In the genomic region with DNA sequence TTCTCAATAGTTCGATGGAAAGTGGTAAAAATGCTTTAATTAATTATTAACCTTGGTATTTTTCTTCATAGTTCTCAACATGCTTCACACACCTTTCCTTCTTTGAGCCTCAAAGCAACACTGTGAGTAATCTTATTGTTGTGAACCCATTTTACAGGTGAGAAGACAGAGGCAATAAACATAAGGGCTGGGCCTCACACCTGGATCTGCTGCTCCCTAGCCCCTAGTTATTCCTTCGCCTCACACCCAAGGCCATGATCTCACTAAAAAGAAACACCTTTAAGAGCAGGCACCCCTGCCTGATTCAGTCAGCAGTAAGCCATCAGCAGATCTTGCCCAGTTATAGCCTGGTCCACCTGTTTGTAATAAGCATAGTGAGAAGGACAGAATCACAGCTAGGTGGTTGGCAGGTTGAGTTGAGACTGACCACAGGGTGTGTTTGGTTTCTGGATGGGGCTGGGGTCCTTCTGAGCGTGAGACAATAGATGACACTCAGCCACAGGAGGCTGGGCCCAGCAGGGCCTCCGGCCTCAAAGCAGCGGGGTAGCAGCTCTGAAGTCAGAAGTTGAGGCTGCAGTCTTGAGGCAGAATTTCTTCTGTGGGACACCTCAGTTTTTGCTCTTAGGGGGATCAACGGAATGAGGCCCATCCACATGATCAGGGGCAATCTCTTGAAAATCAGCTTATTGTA, we compare ENCODE assay signal across 14 cellular contexts.
DNase-seq lines count a peak whose midpoint lies in the region; ATAC-seq, FAIRE-seq and TF ChIP-seq lines count a peak whose summit lies in the region.
"Had no signal": no experiment of that assay in that cellular context is flagged by ENCODE, and none has a peak within 500 bp of the region (broad histone marks: within the 10 kb centered on the region; RNA-seq: fewer than 3 reads in every experiment).

No MANE protein-coding gene starts in this region.

- H3K4me3 ChIP-seq in heart right ventricle, result peak overlapping the region in 1 of 10 donors; percentile 8
- no peak overlapping the region for H3K4me3 ChIP-seq in K562
- H3K4me3 ChIP-seq in aorta (ENCODE audit: low read length in 2 of 2), result no peak overlapping the region
- no peak overlapping the region for H3K4me3 ChIP-seq in upper lobe of right lung
- H3K4me3 ChIP-seq: PC-9 had no signal

- whole genome bisulfite sequencing in heart right ventricle, 2 donors, result 94% methylated on average over 6 of the region's 6 CpGs
- 1% methylated on average over 6 of the region's 6 CpGs for WGBS in K562 (ENCODE audit: insufficient coverage, low coverage, missing lambda C conversion rate)
- 92 to 94% methylated on average over 6 of the region's 6 CpGs for WGBS in aorta, 2 donors

- no peak overlapping the region for H3K4me2 ChIP-seq in K562 (ENCODE audit: insufficient read depth, low read length)
- H3K4me2 ChIP-seq: PC-9 had no signal

- H3K4me1 ChIP-seq in heart right ventricle (peaks cover 3 to 73% (median 21%) of the 10 kb centered on the region in 9 donors), K562 (replicated peaks in 1 of 2; ENCODE audit: control insufficient read depth in 2 of 2, insufficient read depth in 2 of 2, low read length in 2 of 2) (no peaks in the 10 kb centered on the region), aorta (ENCODE audit: control insufficient read depth in 1 of 2, insufficient read depth in 2 of 2, low read length in 2 of 2) (no peaks in the 10 kb centered on the region), upper lobe of right lung (peaks cover 32% of the 10 kb centered on the region)

- H3K9me3 Mint-ChIP-seq in naive thymus-derived CD8-positive, alpha-beta T cell, result no peaks in the 10 kb centered on the region
- H3K9me3 Mint-ChIP-seq: activated naive CD4-positive, alpha-beta T cell treated with anti-CD3 and anti-CD28 coated beads, Interleukin-2, amount 50 U/mL, for 24 hours; central memory CD8-positive, alpha-beta T cell had no signal

- H3K27ac ChIP-seq in heart right ventricle (peak overlapping the region; percentile 20 to 87 (median 66)), K562 (ENCODE audit: extremely low read depth, low read depth, low read length) (no peak overlapping the region), aorta (ENCODE audit: low read depth in 1 of 2, low read length in 2 of 2) (peak overlapping the region; percentile 69 to 78), upper lobe of right lung (no peak overlapping the region)
- H3K27ac ChIP-seq: PC-9 had no signal

- H3K79me2 ChIP-seq in K562 (ENCODE audit: control insufficient read depth, insufficient read depth, low read length), result no peaks in the 10 kb centered on the region

- H3K27me3 ChIP-seq in heart right ventricle, result no peaks in the 10 kb centered on the region
- H3K27me3 ChIP-seq in K562 (ENCODE audit: control insufficient read depth in 2 of 2, insufficient read depth in 2 of 2, low read length in 2 of 2), result peaks cover 19 to 56% of the 10 kb centered on the region in 2 experiments
- no peaks in the 10 kb centered on the region for H3K27me3 ChIP-seq in aorta (ENCODE audit: control insufficient read depth in 1 of 2, insufficient read depth in 2 of 2, low read length in 1 of 2)
- no peaks in the 10 kb centered on the region for H3K27me3 ChIP-seq in upper lobe of right lung

- no peaks in the 10 kb centered on the region for H3K27me3 Mint-ChIP-seq in naive thymus-derived CD8-positive, alpha-beta T cell
- H3K27me3 Mint-ChIP-seq: activated naive CD4-positive, alpha-beta T cell treated with anti-CD3 and anti-CD28 coated beads, Interleukin-2, amount 50 U/mL, for 24 hours; central memory CD8-positive, alpha-beta T cell had no signal

- no peak overlapping the region for H2AFZ ChIP-seq in K562 (ENCODE audit: low read depth, low read length)
- H2AFZ ChIP-seq: PC-9 had no signal

- H3K9me3 ChIP-seq in heart right ventricle (peaks cover 0 to 4% (median 0%) of the 10 kb centered on the region in 11 donors), K562 (replicated peaks; ENCODE audit: control insufficient read depth, insufficient read depth, low read depth, low read length) (no peaks in the 10 kb centered on the region), aorta (ENCODE audit: control insufficient read depth, low read length) (no peaks in the 10 kb centered on the region), upper lobe of right lung (no peaks in the 10 kb centered on the region)

- FAIRE-seq in K562 (lab: Jason Lieb, UNC), result no peak
- FAIRE-seq: frontal cortex had no signal

- POLR2A ChIA-PET in K562 (lab: Yijun Ruan, JAX), result interaction anchor here (0.6 kb wide), 2 partner anchors 545 to 698 kb away, joined by 3 to 4 read pairs; no protein-coding TSS in a partner anchor
- POLR2A ChIA-PET in naive thymus-derived CD8-positive, alpha-beta T cell (lab: Charles Lee), result interaction anchor here (1.0 kb wide), 1 partner anchor 90 kb away, joined by 3 read pairs; no protein-coding TSS in a partner anchor

- DNase-seq in heart right ventricle, result no peak
- no peak for DNase-seq in cardiac septum (ENCODE audit: low spot score)
- no peak for DNase-seq in K562 (ENCODE audit: extremely low read depth in 1 of 4, low spot score in 3 of 4)
- no peak for DNase-seq in naive thymus-derived CD8-positive, alpha-beta T cell
- no peak for DNase-seq in aorta
- DNase-seq in upper lobe of right lung, result no peak
- DNase-seq: NCI-H1436 treated with DMSO at 0.1 percent for 48 hours, NCI-H446, PC-9 had no signal

- H3K9me1 ChIP-seq in K562 (ENCODE audit: control insufficient read depth, insufficient read depth, low read length), result no peaks in the 10 kb centered on the region

- in situ Hi-C loops in K562 (cut with MboI), result no loop called here

- no peak for TF ChIP-seq POLR2A in K562 (conservative IDR thresholded peaks at IDR 0.05)

- peaks cover 35 to 57% (median 54%) of the 10 kb centered on the region in 4 donors for H3K4me1 Mint-ChIP-seq in naive thymus-derived CD8-positive, alpha-beta T cell

- H3K4me3 Mint-ChIP-seq in naive thymus-derived CD8-positive, alpha-beta T cell, result peak overlapping the region in 6 of 10 donors; percentile 8 to 77 (median 69)
- H3K4me3 Mint-ChIP-seq: activated naive CD4-positive, alpha-beta T cell treated with anti-CD3 and anti-CD28 coated beads, Interleukin-2, amount 50 U/mL, for 24 hours had no signal

- H3K36me3 ChIP-seq in heart right ventricle (no peaks in the 10 kb centered on the region), K562 (ENCODE audit: control insufficient read depth, insufficient read depth, low read length) (no peaks in the 10 kb centered on the region), aorta (ENCODE audit: control insufficient read depth in 1 of 2, insufficient read depth in 2 of 2, low read length in 1 of 2) (no peaks in the 10 kb centered on the region), upper lobe of right lung (no peaks in the 10 kb centered on the region)

- H4K20me1 ChIP-seq in K562 (replicated peaks; ENCODE audit: control insufficient read depth, insufficient read depth, low read length), result peaks cover 15% of the 10 kb centered on the region

- TF ChIP-seq RAD21 in K562 (CRISPR knock-in tag; conservative IDR thresholded peaks at IDR 0.05 in 1 of 2, IDR thresholded peaks at IDR 0.05 in 1 of 2), result no peak

- H3K36me3 Mint-ChIP-seq in naive thymus-derived CD8-positive, alpha-beta T cell, result no peaks in the 10 kb centered on the region
- H3K36me3 Mint-ChIP-seq: activated naive CD4-positive, alpha-beta T cell treated with anti-CD3 and anti-CD28 coated beads, Interleukin-2, amount 50 U/mL, for 24 hours had no signal

- TF ChIP-seq CTCF in heart right ventricle (IDR thresholded peaks at IDR 0.05) (no peak), K562 (IDR thresholded peaks at IDR 0.05 in 2 of 3, conservative IDR thresholded peaks at IDR 0.05 in 1 of 3; ENCODE audit: insufficient read depth in 2 of 3, low read depth in 1 of 3, low read length in 3 of 3) (no peak), upper lobe of right lung (IDR thresholded peaks at IDR 0.05) (no peak)

- intact Hi-C loops in heart right ventricle (cut with DNase I), result loop anchor here in 1 of 10 donors (10.0 kb wide), 1 partner anchor 74 kb away; no protein-coding TSS in a partner anchor
- intact Hi-C loops in cardiac septum (cut with DNase I), result no loop called here
- intact Hi-C loops in K562 (cut with micrococcal nuclease), result no loop called here
- intact Hi-C loops in aorta (cut with DNase I), result loop anchor here in 1 of 2 donors (5.0 kb wide), 1 partner anchor 37 kb away; no protein-coding TSS in a partner anchor
- intact Hi-C loops in upper lobe of right lung (cut with DNase I), result no loop called here

- no peak overlapping the region for H3K9ac ChIP-seq in K562 (ENCODE audit: insufficient read depth in 1 of 2, low read depth in 2 of 2, low read length in 2 of 2)

- CTCF ChIA-PET in K562 (lab: Yijun Ruan, JAX; ENCODE audit: low intra/inter-chr PET ratio), result no interaction called here

- BruUV-seq in K562 (replicated peaks; lab: Mats Ljungman, UMichigan), result no TSS peak

- peak overlapping the region; percentile 88 to 95 (median 91) for H3K27ac Mint-ChIP-seq in naive thymus-derived CD8-positive, alpha-beta T cell

- TF ChIP-seq EP300 in K562 (IDR thresholded peaks at IDR 0.05; ENCODE audit: low read length), result no peak

- ATAC-seq in heart right ventricle (no peak), K562 (no peak), aorta (ENCODE audit: low FRiP score) (no peak), HG02610 (IDR thresholded peaks at IDR 0.05; ENCODE audit: unreplicated experiment) (no peak), GM18867 (IDR thresholded peaks at IDR 0.05; ENCODE audit: unreplicated experiment) (no peak), upper lobe of right lung (no peak)
- ATAC-seq in naive thymus-derived CD8-positive, alpha-beta T cell, result no peak

TF ChIP-seq in K562, 482 proteins besides CTCF, POLR2A, EP300 and RAD21:
- TF ChIP-seq RBM25 (IDR thresholded peaks at IDR 0.05; ENCODE audit: low read depth, low read length, severe bottlenecking), result peak; percentile 88
- TF ChIP-seq ZNF561 (CRISPR knock-in tag; conservative IDR thresholded peaks at IDR 0.05), result no peak

Comparison
In these comparisons a context has a peak if more than half of its experiments do, and no peak if none do; other contexts are left out.
1. H3K27ac ChIP-seq: peak in heart right ventricle (10 of 10) and aorta (2 of 2); none in K562 (single experiment) and upper lobe of right lung (single experiment).